ENCODE assay signal across 1 cellular context in the genomic region with DNA sequence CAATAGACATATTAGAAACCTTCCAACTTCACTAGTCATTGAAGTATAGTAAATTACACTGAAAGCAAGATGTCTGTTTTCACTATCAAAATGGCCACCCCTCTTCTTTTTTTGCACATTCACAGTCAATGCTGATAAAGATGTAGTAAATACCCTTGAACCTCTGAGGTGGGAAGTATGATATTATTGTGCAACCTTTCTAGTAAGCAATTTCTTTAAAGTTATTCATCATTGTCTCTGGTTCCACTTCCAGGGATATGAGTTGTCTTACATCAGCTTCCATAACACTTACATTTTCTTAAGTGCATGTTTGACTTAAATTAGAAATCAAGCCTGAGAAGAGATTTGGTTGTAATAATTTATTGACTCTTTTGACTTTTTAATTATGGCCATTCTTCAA.
A peak's percentile ranks its signal among the peaks of the same experiment; 100 is the strongest.
TF ChIP-seq lines count a peak whose summit lies in the region.

No MANE protein-coding gene starts in this region.

TF ChIP-seq in HepG2, 621 proteins besides CTCF, POLR2A, EP300 and RAD21:
- TF ChIP-seq, protein P1, sequence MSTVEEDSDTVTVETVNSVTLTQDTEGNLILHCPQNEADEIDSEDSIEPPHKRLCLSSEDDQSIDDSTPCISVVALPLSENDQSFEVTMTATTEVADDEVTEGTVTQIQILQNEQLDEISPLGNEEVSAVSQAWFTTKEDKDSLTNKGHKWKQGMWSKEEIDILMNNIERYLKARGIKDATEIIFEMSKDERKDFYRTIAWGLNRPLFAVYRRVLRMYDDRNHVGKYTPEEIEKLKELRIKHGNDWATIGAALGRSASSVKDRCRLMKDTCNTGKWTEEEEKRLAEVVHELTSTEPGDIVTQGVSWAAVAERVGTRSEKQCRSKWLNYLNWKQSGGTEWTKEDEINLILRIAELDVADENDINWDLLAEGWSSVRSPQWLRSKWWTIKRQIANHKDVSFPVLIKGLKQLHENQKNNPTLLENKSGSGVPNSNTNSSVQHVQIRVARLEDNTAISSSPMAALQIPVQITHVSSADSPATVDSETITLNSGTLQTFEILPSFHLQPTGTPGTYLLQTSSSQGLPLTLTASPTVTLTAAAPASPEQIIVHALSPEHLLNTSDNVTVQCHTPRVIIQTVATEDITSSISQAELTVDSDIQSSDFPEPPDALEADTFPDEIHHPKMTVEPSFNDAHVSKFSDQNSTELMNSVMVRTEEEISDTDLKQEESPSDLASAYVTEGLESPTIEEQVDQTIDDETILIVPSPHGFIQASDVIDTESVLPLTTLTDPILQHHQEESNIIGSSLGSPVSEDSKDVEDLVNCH (CRISPR knock-in tag; IDR thresholded peaks at IDR 0.05), result no peak
- TF ChIP-seq BRD4 (CRISPR knock-in tag; IDR thresholded peaks at IDR 0.05) (no peak), CEBPB (IDR thresholded peaks at IDR 0.05; ENCODE audit: borderline replicate concordance, low read depth, low read length) (peak; percentile 43; the same call in 1 of the 2 replicates), TARDBP (CRISPR knock-in tag; IDR thresholded peaks at IDR 0.05) (no peak), MATR3 (CRISPR knock-in tag; IDR thresholded peaks at IDR 0.05) (no peak)
- TF ChIP-seq, protein P2, sequence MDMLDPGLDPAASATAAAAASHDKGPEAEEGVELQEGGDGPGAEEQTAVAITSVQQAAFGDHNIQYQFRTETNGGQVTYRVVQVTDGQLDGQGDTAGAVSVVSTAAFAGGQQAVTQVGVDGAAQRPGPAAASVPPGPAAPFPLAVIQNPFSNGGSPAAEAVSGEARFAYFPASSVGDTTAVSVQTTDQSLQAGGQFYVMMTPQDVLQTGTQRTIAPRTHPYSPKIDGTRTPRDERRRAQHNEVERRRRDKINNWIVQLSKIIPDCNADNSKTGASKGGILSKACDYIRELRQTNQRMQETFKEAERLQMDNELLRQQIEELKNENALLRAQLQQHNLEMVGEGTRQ (IDR thresholded peaks at IDR 0.05; ENCODE audit: low read depth, low read length), result no peak
- TF ChIP-seq, protein P2 (CRISPR knock-in tag; IDR thresholded peaks at IDR 0.05; ENCODE audit: borderline replicate concordance), result no peak
